In genomic region chr6:16206595-16207037, GRCh38 we compare ENCODE assay signal across 8 cellular contexts. TPM values are rescaled to one million over a fixed set of nuclear protein-coding genes. Genes with fewer than 3 reads are reported as not detected.
DNase-seq lines count a peak whose midpoint lies in the region; ATAC-seq lines count a peak whose summit lies in the region.

No MANE protein-coding gene starts in this region.

- H2BK5ac ChIP-seq in neuronal stem cell (ENCODE audit: low read length): no peak overlapping the region

- no peak overlapping the region for H3K14ac ChIP-seq in neuronal stem cell (ENCODE audit: low read length)

- no peaks in the 10 kb centered on the region for H3K9me3 ChIP-seq in neuronal stem cell (replicated peaks in 1 of 2; ENCODE audit: control insufficient read depth in 2 of 2, insufficient read depth in 1 of 2, low read depth in 1 of 2, low read length in 2 of 2)

- H3K9ac ChIP-seq in neuronal stem cell (ENCODE audit: low read depth, low read length, poor library complexity): no peak overlapping the region

- no peaks in the 10 kb centered on the region for H3K36me3 ChIP-seq in neuronal stem cell (replicated peaks in 1 of 2; ENCODE audit: control insufficient read depth in 2 of 2, insufficient read depth in 2 of 2, low read length in 2 of 2)

- peaks cover 0 to 13% of the 10 kb centered on the region in 2 donors for H3K4me1 ChIP-seq in neuronal stem cell (ENCODE audit: control insufficient read depth in 2 of 2, insufficient read depth in 1 of 2, low read depth in 1 of 2, low read length in 2 of 2)

- no peak overlapping the region for H2BK15ac ChIP-seq in neuronal stem cell (ENCODE audit: low read length)

- no peak overlapping the region for H3K18ac ChIP-seq in neuronal stem cell (ENCODE audit: low read length)

- H3K27ac ChIP-seq in neuronal stem cell (replicated peaks; ENCODE audit: low read length): no peak overlapping the region

- no peak overlapping the region for H4K91ac ChIP-seq in neuronal stem cell (ENCODE audit: low read depth, low read length, poor library complexity)

- WGBS in neuronal stem cell (ENCODE audit: extremely low coverage in 2 of 2, insufficient read length in 2 of 2, insufficient replicate concordance in 1 of 2), 2 donors: no CpG with 5 or more reads among the region's 6 CpGs

- H3K4ac ChIP-seq in neuronal stem cell (ENCODE audit: low read length): no peak overlapping the region

- H4K8ac ChIP-seq in neuronal stem cell (ENCODE audit: low read depth, low read length): no peak overlapping the region

- DNase-seq in DMS153 (lab: John Stamatoyannopoulos, UW) (peak; percentile 55), NCI-H774 (lab: John Stamatoyannopoulos, UW) (peak; percentile 68), fibroblast of the conjunctiva (ENCODE audit: low read depth) (peak; percentile 60), neuronal stem cell (ENCODE audit: low spot score) (peak; percentile 58)
- peak; percentile 36 for DNase-seq in activated CD8-positive, alpha-beta memory T cell treated with anti-CD3 and anti-CD28 coated beads, Interleukin-2, amount 50 U/mL, for 4 hours

- H3K4me2 ChIP-seq in neuronal stem cell (ENCODE audit: insufficient read depth, low read length, poor library complexity, severe bottlenecking): no peak overlapping the region

- H2BK12ac ChIP-seq in neuronal stem cell (ENCODE audit: low read length): no peak overlapping the region

- no peak overlapping the region for H2BK120ac ChIP-seq in neuronal stem cell (ENCODE audit: low read depth, low read length)

- H3K4me3 ChIP-seq in neuronal stem cell (ENCODE audit: low read length in 2 of 2): no peak overlapping the region

- H2AK5ac ChIP-seq in neuronal stem cell (ENCODE audit: low read depth, low read length): no peak overlapping the region

- peak; percentile 35 for ATAC-seq in HG02642 (IDR thresholded peaks at IDR 0.05; ENCODE audit: poor library complexity, unreplicated experiment)
- ATAC-seq in HG02588 (IDR thresholded peaks at IDR 0.05; ENCODE audit: unreplicated experiment): no peak
- no peak for ATAC-seq in GM18519 (IDR thresholded peaks at IDR 0.05; ENCODE audit: low FRiP score, unreplicated experiment)

- H3K27me3 ChIP-seq in neuronal stem cell (ENCODE audit: control insufficient read depth in 3 of 3, insufficient read depth in 3 of 3, low read depth in 1 of 3, low read length in 3 of 3): peaks cover 0 to 41% (median 0%) of the 10 kb centered on the region in 3 experiments

- no peaks in the 10 kb centered on the region for H3K79me1 ChIP-seq in neuronal stem cell (ENCODE audit: low read depth, low read length)

- H2AFZ ChIP-seq in neuronal stem cell (ENCODE audit: low read length): no peak overlapping the region

- no peak overlapping the region for H3K23ac ChIP-seq in neuronal stem cell (ENCODE audit: low read depth, low read length, poor library complexity)

RNA-seq across cellular contexts. Expression of gene GMPR, which starts 31.8 kb away (rescaled TPM):
- polyA plus RNA-seq in neuronal stem cell (2013, experiment 1 of 2): 0.20 TPM
- polyA plus RNA-seq in neuronal stem cell (2013, experiment 2 of 2): 0.54 TPM
